Comparison of ENCODE assay signal across 13 cellular contexts in genomic region chr14:54890794-54891193, GRCh38. TPM values are rescaled to one million over a fixed set of nuclear protein-coding genes. Genes with fewer than 3 reads are reported as not detected.
DNase-seq lines count a peak whose midpoint lies in the region; ATAC-seq and TF ChIP-seq lines count a peak whose summit lies in the region.
"Had no signal": no experiment of that assay in that cellular context is flagged by ENCODE, and none has a peak within 500 bp of the region (broad histone marks: within the 10 kb centered on the region; RNA-seq: fewer than 3 reads in every experiment).

No MANE protein-coding gene starts in this region.

- intact Hi-C loops in activated B cell treated with CpG ODN at 0.5 μM for 24 hours (cut with micrococcal nuclease), result loop anchor here (1.0 kb wide), 1 partner anchor 8 kb away; no protein-coding TSS in a partner anchor

- no peak for TF ChIP-seq CTCF in activated B cell treated with CpG ODN at 0.5 μM for 24 hours (IDR thresholded peaks at IDR 0.05)

- H3K4me1 Mint-ChIP-seq in activated B cell treated with CpG ODN at 0.5 μM for 24 hours, result peaks cover 43% of the 10 kb centered on the region

- CTCF ChIA-PET in activated B cell treated with CpG ODN at 0.5 μM for 24 hours (lab: Charles Lee), result interaction anchor here (0.6 to 1.8 kb wide), 3 partner anchors 9 to 325 kb away, joined by 4 to 8 read pairs (median 4); no protein-coding TSS in a partner anchor

- in situ Hi-C loops in ACHN (cut with HindIII; ENCODE audit: low pct_ligation_motif_present, low pct_unique_long_range_greater_than_20kb, low sequenced_read_pairs), result no loop called here

- peak overlapping the region; percentile 68 for H3K27ac Mint-ChIP-seq in activated B cell treated with CpG ODN at 0.5 μM for 24 hours
- H3K27ac Mint-ChIP-seq: activated T-cell treated with anti-CD3 and anti-CD28 coated beads, Interleukin-2, amount 50 U/mL, for 72 hours had no signal

- peak; percentile 73 for ATAC-seq in GM18498 (IDR thresholded peaks at IDR 0.05; ENCODE audit: unreplicated experiment)
- ATAC-seq in GM19452 (IDR thresholded peaks at IDR 0.05; ENCODE audit: unreplicated experiment), result peak; percentile 69
- ATAC-seq in HG02981 (IDR thresholded peaks at IDR 0.05; ENCODE audit: unreplicated experiment), result peak; percentile 77
- ATAC-seq in activated B cell treated with CpG ODN at 0.5 μM for 24 hours (ENCODE audit: low read depth), result peak; percentile 71
- ATAC-seq: activated T-cell treated with anti-CD3 and anti-CD28 coated beads, Interleukin-2, amount 50 U/mL, for 72 hours had no signal

- POLR2A ChIA-PET in activated B cell treated with CpG ODN at 0.5 μM for 24 hours (lab: Charles Lee), result interaction anchor here (0.6 to 1.2 kb wide), 3 partner anchors 9 to 25 kb away, joined by 4 to 6 read pairs (median 6); no protein-coding TSS in a partner anchor

- H3K36me3 Mint-ChIP-seq in activated B cell treated with CpG ODN at 0.5 μM for 24 hours (ENCODE audit: low read depth), result no peaks in the 10 kb centered on the region

- H3K4me3 Mint-ChIP-seq in activated B cell treated with CpG ODN at 0.5 μM for 24 hours, result no peak overlapping the region
- H3K4me3 Mint-ChIP-seq: activated T-cell treated with anti-CD3 and anti-CD28 coated beads, Interleukin-2, amount 50 U/mL, for 72 hours had no signal

- no peaks in the 10 kb centered on the region for H3K27me3 Mint-ChIP-seq in activated B cell treated with CpG ODN at 0.5 μM for 24 hours

- DNase-seq in activated B cell treated with CpG ODN at 0.5 μM for 24 hours, result no peak
- DNase-seq in ACHN, result no peak
- DNase-seq in SHP77 (lab: John Stamatoyannopoulos, UW), result no peak
- no peak for DNase-seq in activated T-cell treated with anti-CD3 and anti-CD28 coated beads for 4 hours
- DNase-seq in stimulated activated CD4-positive, alpha-beta T cell treated with anti-CD3 and anti-CD28 coated beads, Interleukin-4, amount 100 ng/mL, for 1 hour, result no peak
- DNase-seq: activated T-cell treated with anti-CD3 and anti-CD28 coated beads, Interleukin-2, amount 50 U/mL, for 72 hours; Calu3; cortex of kidney; KBM-7; midbrain had no signal

- H3K9me3 Mint-ChIP-seq in activated B cell treated with CpG ODN at 0.5 μM for 24 hours, result no peaks in the 10 kb centered on the region
- H3K9me3 Mint-ChIP-seq: activated T-cell treated with anti-CD3 and anti-CD28 coated beads, Interleukin-2, amount 50 U/mL, for 72 hours had no signal

RNA-seq across cellular contexts. Expression of gene GCH1, which starts 11.8 kb away (rescaled TPM):
- total RNA-seq in activated B cell treated with CpG ODN at 0.5 μM for 24 hours, result 15.5 and 17.2 TPM in 2 replicates
